28 cellular contexts compared by ENCODE assay signal in the genomic region with DNA sequence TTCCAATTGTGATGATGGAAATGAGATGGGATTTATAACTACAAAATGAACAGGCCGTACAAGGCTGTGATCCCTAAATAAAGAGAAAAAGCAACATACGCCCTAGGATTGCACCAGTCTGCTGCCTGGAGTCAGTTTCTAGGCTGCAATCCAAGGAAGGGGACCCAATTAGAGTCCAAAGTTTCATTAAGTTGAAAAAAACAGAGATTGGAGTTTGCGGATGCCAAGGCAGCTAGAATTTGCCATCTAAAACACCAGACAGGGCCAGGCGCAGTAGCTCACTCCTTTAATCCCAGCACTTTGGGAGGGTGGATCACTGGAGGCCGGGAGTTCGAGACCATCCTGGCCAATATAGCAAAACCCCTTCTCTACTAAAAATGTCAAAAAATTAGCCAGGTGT.
"Had no signal": no experiment of that assay in that cellular context is flagged by ENCODE, and none has a peak within 500 bp of the region (broad histone marks: within the 10 kb centered on the region; RNA-seq: fewer than 3 reads in every experiment).

No MANE protein-coding gene starts in this region.

- H3K4me3 ChIP-seq: left ventricle myocardium inferior, lung, mucosa of descending colon, psoas muscle, right atrium auricular region, smooth muscle cell, stomach, testis, thyroid gland, upper lobe of right lung, uterus had no signal

- H3K36me3 ChIP-seq: left ventricle myocardium inferior, right atrium auricular region, stomach, thyroid gland, upper lobe of right lung, uterus had no signal

- H3K79me2 ChIP-seq: parathyroid adenoma had no signal

- H3K9ac ChIP-seq: parathyroid adenoma had no signal

- H3K4me3 Mint-ChIP-seq: memory B cell; naive thymus-derived CD4-positive, alpha-beta T cell; nephron; neural crest cell; stimulated activated naive B cell treated with anti-CD40 and anti-IgM and Interleukin-4, amounts not matched to agents 10 μg/mL and 1 μg/mL and 100 μg/mL, for 72 hours had no signal

- DNase-seq: kidney; left colon; left ventricle myocardium inferior; midbrain; mucosa of descending colon; naive thymus-derived CD4-positive, alpha-beta T cell; psoas muscle; stimulated activated CD4-positive, alpha-beta T cell treated with anti-CD3 and anti-CD28 coated beads, Interleukin-1b, Interleukin-23, amount 100 ng/mL, for 48 hours; stimulated activated CD4-positive, alpha-beta T cell treated with anti-CD3 and anti-CD28 coated beads, Interleukin-2, amount 100 ng/mL, for 48 hours; stimulated activated CD4-positive, alpha-beta T cell treated with anti-CD3 and anti-CD28 coated beads, Interleukin-4, amount 100 ng/mL, for 4 hours; stimulated activated CD8-positive, alpha-beta memory T cell treated with anti-CD3 and anti-CD28 coated beads, Interleukin-4, amount 100 ng/mL, for 48 hours; stimulated activated naive B cell treated with anti-CD40 and anti-IgM and Interleukin-4, amounts not matched to agents 10 μg/mL and 1 μg/mL and 100 μg/mL, for 72 hours; stimulated activated naive CD8-positive, alpha-beta T cell treated with anti-CD3 and anti-CD28 coated beads, Interleukin-15, Interleukin-2, amounts not matched to agents 100 U/mL and 50 U/mL, for 24 hours; stomach; testis; thyroid gland; trophoblast cell; upper lobe of right lung; uterus had no signal

- H3K4me2 ChIP-seq: smooth muscle cell had no signal

- H3K27ac ChIP-seq: left ventricle myocardium inferior, parathyroid adenoma, psoas muscle, right atrium auricular region, stomach, testis, thyroid gland, upper lobe of right lung, uterus had no signal

- H2AFZ ChIP-seq: parathyroid adenoma had no signal

- FAIRE-seq: islet of Langerhans, kidney had no signal

- H3K27me3 ChIP-seq: right atrium auricular region, stomach, testis, thyroid gland, upper lobe of right lung, uterus had no signal

- ATAC-seq: left colon; mucosa of descending colon; naive thymus-derived CD4-positive, alpha-beta T cell; psoas muscle; sciatic nerve; stimulated activated naive B cell treated with anti-CD40 and anti-IgM and Interleukin-4, amounts not matched to agents 10 μg/mL and 1 μg/mL and 100 μg/mL, for 72 hours; stimulated activated naive CD8-positive, alpha-beta T cell treated with anti-CD3 and anti-CD28 coated beads, Interleukin-15, Interleukin-2, amounts not matched to agents 100 U/mL and 50 U/mL, for 24 hours; upper lobe of right lung had no signal

- H3K27me3 Mint-ChIP-seq: naive thymus-derived CD4-positive, alpha-beta T cell had no signal

- H3K9me3 Mint-ChIP-seq: memory B cell; nephron; neural crest cell; stimulated activated naive B cell treated with anti-CD40 and anti-IgM and Interleukin-4, amounts not matched to agents 10 μg/mL and 1 μg/mL and 100 μg/mL, for 72 hours had no signal

- H3K4me1 Mint-ChIP-seq: naive thymus-derived CD4-positive, alpha-beta T cell; nephron; neural crest cell; stimulated activated naive B cell treated with anti-CD40 and anti-IgM and Interleukin-4, amounts not matched to agents 10 μg/mL and 1 μg/mL and 100 μg/mL, for 72 hours had no signal

- H3K4me1 ChIP-seq: left ventricle myocardium inferior, parathyroid adenoma, psoas muscle, right atrium auricular region, stomach, testis, thyroid gland, upper lobe of right lung, uterus had no signal

- H3K36me3 Mint-ChIP-seq: memory B cell; naive thymus-derived CD4-positive, alpha-beta T cell; stimulated activated naive B cell treated with anti-CD40 and anti-IgM and Interleukin-4, amounts not matched to agents 10 μg/mL and 1 μg/mL and 100 μg/mL, for 72 hours had no signal

- H3K9me3 ChIP-seq: left ventricle myocardium inferior, psoas muscle, right atrium auricular region, stomach, testis, thyroid gland, upper lobe of right lung, uterus had no signal
